ENCODE assay signal across 26 cellular contexts in the genomic region with DNA sequence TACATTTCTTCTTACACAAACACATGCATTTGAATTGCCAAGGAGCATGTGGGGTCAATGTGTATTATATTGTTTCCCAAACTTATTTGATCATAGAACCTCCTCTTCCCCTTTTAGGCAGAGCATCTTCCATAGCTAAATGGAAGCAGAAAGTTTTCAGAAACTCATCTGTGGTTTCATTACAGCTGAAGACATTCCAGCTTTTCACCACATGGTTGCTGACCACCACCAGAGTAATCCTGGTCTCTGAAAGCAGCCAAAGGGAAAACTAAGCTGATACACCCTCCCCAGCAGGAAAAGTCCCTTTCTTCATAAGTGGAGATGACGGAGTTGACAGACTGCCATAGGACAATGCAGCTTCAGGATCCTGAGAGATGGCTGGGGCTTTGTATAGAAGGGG. TPM values are rescaled to one million over a fixed set of nuclear protein-coding genes. Genes with fewer than 3 reads are reported as not detected.
DNase-seq lines count a peak whose midpoint lies in the region; ATAC-seq, FAIRE-seq and TF ChIP-seq lines count a peak whose summit lies in the region.
"Had no signal": no experiment of that assay in that cellular context is flagged by ENCODE, and none has a peak within 500 bp of the region (broad histone marks: within the 10 kb centered on the region; RNA-seq: fewer than 3 reads in every experiment).

No MANE protein-coding gene starts in this region.

- no peaks in the 10 kb centered on the region for H3K27me3 ChIP-seq in astrocyte (ENCODE audit: insufficient read depth, low read length)
- H3K27me3 ChIP-seq: BLaER1 treated with 17β-estradiol and CSF1 and Interleukin-3, amounts not matched to agents 10 nM and 100 nM; SJSA1 had no signal

- no peak overlapping the region for H3K4me3 Mint-ChIP-seq in astrocyte (ENCODE audit: unreplicated experiment)
- H3K4me3 Mint-ChIP-seq in glutamatergic neuron (ENCODE audit: unreplicated experiment), result no peak overlapping the region
- H3K4me3 Mint-ChIP-seq: CD4-positive, alpha-beta T cell; HFFc6 had no signal

- FAIRE-seq in astrocyte (lab: Jason Lieb, UNC), result no peak
- FAIRE-seq: D721Med had no signal

- H3K27ac Mint-ChIP-seq in astrocyte (ENCODE audit: unreplicated experiment), result no peak overlapping the region
- no peak overlapping the region for H3K27ac Mint-ChIP-seq in glutamatergic neuron (ENCODE audit: unreplicated experiment)
- H3K27ac Mint-ChIP-seq: CD4-positive, alpha-beta T cell; HFFc6 had no signal

- no peak overlapping the region for H3K9ac ChIP-seq in astrocyte (ENCODE audit: low read length)
- H3K9ac ChIP-seq: BLaER1 treated with 17β-estradiol and CSF1 and Interleukin-3, amounts not matched to agents 10 nM and 100 nM had no signal

- H3K4me1 Mint-ChIP-seq in astrocyte (ENCODE audit: low read depth, unreplicated experiment), result peaks cover 5% of the 10 kb centered on the region
- no peaks in the 10 kb centered on the region for H3K4me1 Mint-ChIP-seq in glutamatergic neuron (ENCODE audit: low read depth, unreplicated experiment)

- H3K27me3 Mint-ChIP-seq in astrocyte (ENCODE audit: low read depth, unreplicated experiment) (peaks cover 10% of the 10 kb centered on the region), glutamatergic neuron (ENCODE audit: unreplicated experiment) (no peaks in the 10 kb centered on the region)

- no peak for ATAC-seq in GM18858 (IDR thresholded peaks at IDR 0.05; ENCODE audit: unreplicated experiment)

- H3K36me3 Mint-ChIP-seq in astrocyte (ENCODE audit: low read depth, unreplicated experiment) (no peaks in the 10 kb centered on the region), glutamatergic neuron (ENCODE audit: unreplicated experiment) (no peaks in the 10 kb centered on the region)

- H3K36me3 ChIP-seq in astrocyte (ENCODE audit: insufficient read depth, low read length), result no peaks in the 10 kb centered on the region
- H3K36me3 ChIP-seq: BLaER1 treated with 17β-estradiol and CSF1 and Interleukin-3, amounts not matched to agents 10 nM and 100 nM; HAP-1; SJSA1 had no signal

- no peaks in the 10 kb centered on the region for H3K9me3 Mint-ChIP-seq in astrocyte (ENCODE audit: unreplicated experiment)
- no peaks in the 10 kb centered on the region for H3K9me3 Mint-ChIP-seq in glutamatergic neuron (ENCODE audit: unreplicated experiment)
- H3K9me3 Mint-ChIP-seq: CD4-positive, alpha-beta T cell; HFFc6 had no signal

- H3K4me3 ChIP-seq in AG10803 (ENCODE audit: low read length) (no peak overlapping the region), astrocyte (ENCODE audit: insufficient read depth, low read depth, low read length) (no peak overlapping the region)
- H3K4me3 ChIP-seq: BLaER1 treated with 17β-estradiol and CSF1 and Interleukin-3, amounts not matched to agents 10 nM and 100 nM; HAP-1; SJSA1 had no signal

- H3K27ac ChIP-seq in astrocyte (ENCODE audit: low read depth, low read length), result no peak overlapping the region
- H3K27ac ChIP-seq: BLaER1 treated with 17β-estradiol and CSF1 and Interleukin-3, amounts not matched to agents 10 nM and 100 nM; SJSA1 had no signal

- H3K4me2 ChIP-seq in astrocyte (ENCODE audit: low read length), result no peak overlapping the region
- H3K4me2 ChIP-seq: BLaER1 treated with 17β-estradiol and CSF1 and Interleukin-3, amounts not matched to agents 10 nM and 100 nM had no signal

- no peak overlapping the region for H2AFZ ChIP-seq in astrocyte (ENCODE audit: low read depth, low read length)

- no peaks in the 10 kb centered on the region for H4K20me1 ChIP-seq in astrocyte (ENCODE audit: insufficient read depth, low read length)
- H4K20me1 ChIP-seq: BLaER1 treated with 17β-estradiol and CSF1 and Interleukin-3, amounts not matched to agents 10 nM and 100 nM had no signal

- TF ChIP-seq CTCF in AG10803 (conservative IDR thresholded peaks at IDR 0.05; ENCODE audit: low read length) (no peak), astrocyte (IDR thresholded peaks at IDR 0.05; ENCODE audit: insufficient read depth, low read depth, low read length) (no peak), glutamatergic neuron (IDR thresholded peaks at IDR 0.05; ENCODE audit: partially characterized antibody, unreplicated experiment) (no peak)

- H3K4me1 ChIP-seq in astrocyte (ENCODE audit: insufficient read depth, low read length), result no peaks in the 10 kb centered on the region
- H3K4me1 ChIP-seq: BLaER1 treated with 17β-estradiol and CSF1 and Interleukin-3, amounts not matched to agents 10 nM and 100 nM; HAP-1; SJSA1 had no signal

- no peaks in the 10 kb centered on the region for H3K79me2 ChIP-seq in astrocyte (ENCODE audit: insufficient read depth, low read length)

- H3K9me3 ChIP-seq in astrocyte (ENCODE audit: insufficient read depth, low read depth, low read length), result no peaks in the 10 kb centered on the region
- H3K9me3 ChIP-seq: BLaER1 treated with 17β-estradiol and CSF1 and Interleukin-3, amounts not matched to agents 10 nM and 100 nM; HAP-1; SJSA1 had no signal

- DNase-seq in AG10803 (ENCODE audit: low read depth) (peak; percentile 55), astrocyte (ENCODE audit: low read depth) (peak; percentile 29), fibroblast of peridontal ligament (ENCODE audit: extremely low read depth) (peak; percentile 37), renal cortical epithelial cell (ENCODE audit: low read depth) (peak; percentile 15), glutamatergic neuron (no peak)
- no peak for DNase-seq in activated CD4-positive, alpha-beta T cell treated with anti-CD3 and anti-CD28 coated beads, Interleukin-2, amount 50 U/mL, for 48 hours
- DNase-seq: 8988T; ACHN; AML-193; CD4-positive, alpha-beta T cell; GOT3; HFFc6; KG1; MM.1S; NCI-H1417; NCI-H1694; NCI-H2029 treated with DMSO at 0.1 percent for 48 hours; NCI-H526 treated with DMSO at 0.1 percent for 48 hours; Right ventricle myocardium superior; RPMI8226 had no signal

RNA-seq across cellular contexts. Expression of a gene that starts 30.2 kb away (rescaled TPM):
- total RNA-seq in astrocyte (8.7 and 10.6 TPM in 2 replicates), renal cortical epithelial cell (4.3 and 8.7 TPM in 2 replicates), glutamatergic neuron (ENCODE audit: unreplicated experiment) (11.4 TPM)

RNA-seq across cellular contexts. Expression of a gene that starts 37.0 kb away (rescaled TPM):
- total RNA-seq in astrocyte, result not detected in 2 replicates
- 0.05 TPM in 1 of 2 replicates, not detected in the other for total RNA-seq in renal cortical epithelial cell
- total RNA-seq in glutamatergic neuron (ENCODE audit: unreplicated experiment), result not detected
- total RNA-seq: CD4-positive, alpha-beta T cell; HFFc6; NCI-H460; Right ventricle myocardium superior; SJSA1 had no signal

RNA-seq across cellular contexts. Expression of a gene that starts 52.3 kb away (rescaled TPM):
- total RNA-seq in astrocyte (1.8 and 2.4 TPM in 2 replicates), renal cortical epithelial cell (14.4 and 32.6 TPM in 2 replicates), glutamatergic neuron (ENCODE audit: unreplicated experiment) (not detected)

Comparison
In these comparisons a context has a peak if more than half of its experiments do, and no peak if none do; other contexts are left out.
1. DNase-seq: peak in AG10803 (single experiment), astrocyte (single experiment), fibroblast of peridontal ligament (single experiment) and renal cortical epithelial cell (single experiment); none in activated CD4-positive, alpha-beta T cell treated with anti-CD3 and anti-CD28 coated beads, Interleukin-2, amount 50 U/mL, for 48 hours (0 of 2) and glutamatergic neuron (single experiment).